ENCODE assay signal across 1 cellular context in genomic region chr1:36097693-36098585, GRCh38.
A peak's percentile ranks its signal among the peaks of the same experiment; 100 is the strongest.
TF ChIP-seq lines count a peak whose summit lies in the region.

No MANE protein-coding gene starts in this region.

TF ChIP-seq in K562, 482 proteins besides CTCF, POLR2A, EP300 and RAD21:
- TF ChIP-seq L3MBTL2 (IDR thresholded peaks at IDR 0.05) (no peak), TFE3 (CRISPR knock-in tag; IDR thresholded peaks at IDR 0.05) (no peak), RBFOX2 (IDR thresholded peaks at IDR 0.05; ENCODE audit: low read depth, low read length) (peak; percentile 23; the same call in 1 of the 2 replicates), HMBOX1 (IDR thresholded peaks at IDR 0.05) (no peak), HMGXB4 (CRISPR knock-in tag; IDR thresholded peaks at IDR 0.05) (no peak), USF2 (CRISPR knock-in tag; IDR thresholded peaks at IDR 0.05) (no peak), CHD4 (IDR thresholded peaks at IDR 0.05; ENCODE audit: insufficient read depth, insufficient replicate concordance, low read depth, low read length, poor library complexity, severe bottlenecking) (no peak), ZBTB11 (CRISPR knock-in tag; IDR thresholded peaks at IDR 0.05) (0 out of 6 replicates have a peak, but pooled peaks of 1 of the 3 experiments have one; percentile 12), SMAD4 (CRISPR knock-in tag; conservative IDR thresholded peaks at IDR 0.05) (no peak), HDAC6 (IDR thresholded peaks at IDR 0.05; ENCODE audit: low read depth, low read length) (no peak), TAF9B (IDR thresholded peaks at IDR 0.05; ENCODE audit: partially characterized antibody) (no peak), ZNF584 (CRISPR knock-in tag; IDR thresholded peaks at IDR 0.05; ENCODE audit: low read depth) (no peak), KAT7 (CRISPR knock-in tag; IDR thresholded peaks at IDR 0.05; ENCODE audit: borderline replicate concordance) (no peak), ZNF395 (CRISPR knock-in tag; IDR thresholded peaks at IDR 0.05) (no peak), MECOM (CRISPR knock-in tag; IDR thresholded peaks at IDR 0.05) (no peak), CHD1 (IDR thresholded peaks at IDR 0.05; ENCODE audit: low read length) (no peak), SRSF1 (IDR thresholded peaks at IDR 0.05; ENCODE audit: low read depth, low read length) (no peak), PTTG1 (tag; IDR thresholded peaks at IDR 0.05; ENCODE audit: low read depth) (no peak), RNF219 (CRISPR knock-in tag; IDR thresholded peaks at IDR 0.05) (no peak), ZNF174 (CRISPR knock-in tag; IDR thresholded peaks at IDR 0.05) (no peak), HNRNPL (IDR thresholded peaks at IDR 0.05; ENCODE audit: low read depth, low read length) (peak; percentile 59; the same call in 1 of the 2 replicates), TCF7L2 (IDR thresholded peaks at IDR 0.05; ENCODE audit: low read depth, low read length) (no peak), CUX1 (CRISPR knock-in tag; IDR thresholded peaks at IDR 0.05) (no peak), PYGO2 (tag; IDR thresholded peaks at IDR 0.05) (no peak)
